In genomic region chr17:2053380-2054261, GRCh38 we compare ENCODE assay signal across 8 cellular contexts. TPM values are rescaled to one million over a fixed set of nuclear protein-coding genes. Genes with fewer than 3 reads are reported as not detected.
DNase-seq lines count a peak whose midpoint lies in the region; ATAC-seq and TF ChIP-seq lines count a peak whose summit lies in the region.

No MANE protein-coding gene starts in this region.

- POLR2A ChIA-PET in CD4-positive, alpha-beta memory T cell (lab: Charles Lee; ENCODE audit: partially characterized antibody) = interaction anchor here (0.7 to 6.8 kb wide), 15 partner anchors 12 to 370 kb away, joined by 3 to 75 read pairs (median 6); partner anchors contain the start of genes OVCA2, SMG6, SRR and TSR1

- in situ Hi-C loops in gastrocnemius medialis (cut with MboI; ENCODE audit: low sequenced_read_pairs in 4 of 4) = loop anchor here in 1 of 4 donors (5.0 kb wide), 1 partner anchor 194 kb away; no protein-coding TSS in a partner anchor

- peaks cover 13 to 38% (median 22%) of the 10 kb centered on the region in 4 donors for H3K4me1 Mint-ChIP-seq in CD4-positive, alpha-beta memory T cell
- H3K4me1 Mint-ChIP-seq in IgD-negative memory B cell = peaks cover 7 to 9% (median 7%) of the 10 kb centered on the region in 3 donors

- intact Hi-C loops in CD4-positive, alpha-beta memory T cell (cut with micrococcal nuclease) = loop anchor here (1.0 to 2.0 kb wide), 5 partner anchors 191 to 348 kb away; partner anchors contain the start of genes MNT, SGSM2, SMG6 and SRR
- intact Hi-C loops in gastrocnemius medialis (cut with DNase I; ENCODE audit: low total_unique reads) = loop anchor here (1.0 to 5.0 kb wide), 5 partner anchors 125 to 349 kb away; partner anchors contain the start of genes MNT, SGSM2 and TSR1

- H3K9me3 ChIP-seq in CD4-positive, alpha-beta memory T cell (ENCODE audit: control insufficient read depth in 1 of 2, low read length in 2 of 2) = no peaks in the 10 kb centered on the region
- H3K9me3 ChIP-seq in gastrocnemius medialis = no peaks in the 10 kb centered on the region

- H3K36me3 ChIP-seq in CD4-positive, alpha-beta memory T cell (ENCODE audit: insufficient read depth, low read length) = no peaks in the 10 kb centered on the region
- H3K36me3 ChIP-seq in gastrocnemius medialis = no peaks in the 10 kb centered on the region

- peak overlapping the region; percentile 79 to 91 (median 83) for H3K4me3 Mint-ChIP-seq in CD4-positive, alpha-beta memory T cell
- peak overlapping the region; percentile 72 to 89 (median 84) for H3K4me3 Mint-ChIP-seq in IgD-negative memory B cell

- H3K27ac ChIP-seq in CD4-positive, alpha-beta memory T cell (ENCODE audit: low read depth, low read length) = peak overlapping the region; percentile 71
- H3K27ac ChIP-seq in gastrocnemius medialis = peak overlapping the region; percentile 7 to 82 (median 74)

- CTCF ChIA-PET in CD4-positive, alpha-beta memory T cell (lab: Charles Lee; ENCODE audit: partially characterized antibody) = interaction anchor here (0.5 to 8.6 kb wide), 29 partner anchors 7 to 405 kb away, joined by 3 to 192 read pairs (median 6); no protein-coding TSS in a partner anchor

- peak; percentile 78 to 85 (median 82) for DNase-seq in CD4-positive, alpha-beta memory T cell
- DNase-seq in T-helper 1 cell (peak; percentile 65 to 82 (median 72)), amniotic epithelial cell (ENCODE audit: low read depth) (peak; percentile 60), hippocampal formation (lab: John Stamatoyannopoulos, UW) (peak; percentile 17 to 61), gastrocnemius medialis (peak in 1 of 2 donors; percentile 51), epidermal melanocyte (ENCODE audit: insufficient read length, low spot score) (no peak)

- H3K4me1 ChIP-seq in CD4-positive, alpha-beta memory T cell (ENCODE audit: insufficient read depth, low read length) = peaks cover 39% of the 10 kb centered on the region
- peaks cover 9 to 26% of the 10 kb centered on the region in 2 donors for H3K4me1 ChIP-seq in gastrocnemius medialis

- H3K27me3 ChIP-seq in CD4-positive, alpha-beta memory T cell (ENCODE audit: insufficient read depth, low read length) = no peaks in the 10 kb centered on the region
- H3K27me3 ChIP-seq in gastrocnemius medialis = peaks cover 7 to 14% (median 9%) of the 10 kb centered on the region in 3 donors

- H3K9me3 Mint-ChIP-seq in CD4-positive, alpha-beta memory T cell = no peaks in the 10 kb centered on the region
- H3K9me3 Mint-ChIP-seq in IgD-negative memory B cell = no peaks in the 10 kb centered on the region

- H3K36me3 Mint-ChIP-seq in CD4-positive, alpha-beta memory T cell = peaks cover 0 to 4% of the 10 kb centered on the region in 2 donors
- no peaks in the 10 kb centered on the region for H3K36me3 Mint-ChIP-seq in IgD-negative memory B cell

- TF ChIP-seq POLR2A in gastrocnemius medialis (IDR thresholded peaks at IDR 0.05) = no peak

- H3K27ac Mint-ChIP-seq in CD4-positive, alpha-beta memory T cell = peak overlapping the region; percentile 87 to 96 (median 92)
- H3K27ac Mint-ChIP-seq in IgD-negative memory B cell = peak overlapping the region; percentile 76 to 90 (median 80)

- H3K4me3 ChIP-seq in CD4-positive, alpha-beta memory T cell (ENCODE audit: low read length in 2 of 2) = peak overlapping the region; percentile 47 to 63
- H3K4me3 ChIP-seq in gastrocnemius medialis = peak overlapping the region; percentile 47 to 62 (median 54)

- TF ChIP-seq CTCF in gastrocnemius medialis (IDR thresholded peaks at IDR 0.05 in 4 of 5, conservative IDR thresholded peaks at IDR 0.05 in 1 of 5) = peak; percentile 32 to 65 (median 53)

- ATAC-seq in gastrocnemius medialis (no peak), GM19467 (IDR thresholded peaks at IDR 0.05; ENCODE audit: unreplicated experiment) (no peak)

- no peaks in the 10 kb centered on the region for H3K27me3 Mint-ChIP-seq in CD4-positive, alpha-beta memory T cell
- peaks cover 9% of the 10 kb centered on the region for H3K27me3 Mint-ChIP-seq in IgD-negative memory B cell

RNA-seq across cellular contexts. Expression of gene HIC1, which starts 1.3 kb away (rescaled TPM):
- total RNA-seq in CD4-positive, alpha-beta memory T cell = 1 to 10 TPM; 4.9 to 5.2 TPM
- 1 to 10 TPM in 1 of 2 donors, under 1 TPM in 1; 0.39 to 1.6 TPM for polyA plus RNA-seq in CD4-positive, alpha-beta memory T cell
- 0.88 TPM for polyA plus RNA-seq in IgD-negative memory B cell
- total RNA-seq in gastrocnemius medialis = 1 to 10 TPM; 4.6 to 9.6 (median 6.9) TPM

RNA-seq across cellular contexts. Expression of gene OVCA2, which starts 11.8 kb away (rescaled TPM):
- total RNA-seq in CD4-positive, alpha-beta memory T cell = 10 to 100 TPM; 27.9 to 36.7 TPM
- polyA plus RNA-seq in CD4-positive, alpha-beta memory T cell = 10 to 100 TPM; 49.6 to 90.3 TPM
- 62.5 TPM for polyA plus RNA-seq in IgD-negative memory B cell
- 10 to 100 TPM; 12.6 to 50.2 (median 34.4) TPM for total RNA-seq in gastrocnemius medialis

RNA-seq across cellular contexts. Expression of gene DPH1, which starts 23.7 kb away (rescaled TPM):
- total RNA-seq in CD4-positive, alpha-beta memory T cell = 10 to 100 TPM; 76.6 to 95.8 TPM
- 10 to 100 TPM; 30.8 to 39.8 TPM for polyA plus RNA-seq in CD4-positive, alpha-beta memory T cell
- polyA plus RNA-seq in IgD-negative memory B cell = 34.4 TPM
- 10 to 100 TPM; 47.2 to 59.9 (median 57.7) TPM for total RNA-seq in gastrocnemius medialis

RNA-seq across cellular contexts. Expression of gene RTN4RL1, which starts 28.5 kb away (rescaled TPM):
- total RNA-seq in CD4-positive, alpha-beta memory T cell = under 1 TPM; 0.30 to 0.47 TPM
- polyA plus RNA-seq in CD4-positive, alpha-beta memory T cell = 1 to 10 TPM in 1 of 2 donors, under 1 TPM in 1; 0.27 to 2.0 TPM
- polyA plus RNA-seq in IgD-negative memory B cell = 0.44 TPM
- 1 to 10 TPM in 2 of 4 donors, under 1 TPM in 2; 0.31 to 1.7 (median 1.2) TPM for total RNA-seq in gastrocnemius medialis
